Comparison of ENCODE assay signal across 8 cellular contexts in genomic region chr17:77096570-77097214, GRCh38. TPM values are rescaled to one million over a fixed set of nuclear protein-coding genes. Genes with fewer than 3 reads are reported as not detected.
DNase-seq lines count a peak whose midpoint lies in the region; TF ChIP-seq lines count a peak whose summit lies in the region.

No MANE protein-coding gene starts in this region.

- H3K9ac ChIP-seq in OCI-LY3 (ENCODE audit: low read length) = no peak overlapping the region

- H3K4me1 ChIP-seq in OCI-LY3 (ENCODE audit: low read length) (peaks cover 13% of the 10 kb centered on the region), uterus (peaks cover 10 to 22% of the 10 kb centered on the region in 2 donors)

- H3K36me3 ChIP-seq in OCI-LY3 (replicated peaks; ENCODE audit: low read depth, low read length) = peaks cover 58% of the 10 kb centered on the region
- H3K36me3 ChIP-seq in uterus = no peaks in the 10 kb centered on the region

- H3K27me3 ChIP-seq in OCI-LY3 (ENCODE audit: low read depth, low read length) (no peaks in the 10 kb centered on the region), uterus (no peaks in the 10 kb centered on the region)

- H3K4me3 ChIP-seq in OCI-LY3 (ENCODE audit: low read length) (no peak overlapping the region), uterus (no peak overlapping the region)

- peak; percentile 11 for DNase-seq in SIG-M5 treated with dmso at 0.1 percent for 504 hours (lab: John Stamatoyannopoulos, UW; ENCODE audit: unreplicated experiment)
- DNase-seq in SIG-M5 (lab: John Stamatoyannopoulos, UW) = no peak
- DNase-seq in dedifferentiated amniotic fluid mesenchymal stem cell (ENCODE audit: extremely low spot score) = peak; percentile 72
- DNase-seq in mesothelial cell of epicardium (ENCODE audit: low spot score in 2 of 2, unreplicated experiment in 2 of 2) = no peak
- DNase-seq in uterus = peak; percentile 60 to 78
- no peak for DNase-seq in stimulated activated CD4-positive, alpha-beta T cell treated with anti-CD3 and anti-CD28 coated beads, Interleukin-4, amount 100 ng/mL, for 1 hour
- DNase-seq in 8988T = no peak

- H3K4me1 Mint-ChIP-seq in mesothelial cell of epicardium = peaks cover 15% of the 10 kb centered on the region

- peak overlapping the region; percentile 54 for H3K27ac Mint-ChIP-seq in mesothelial cell of epicardium

- H3K9me3 ChIP-seq in OCI-LY3 (ENCODE audit: insufficient read depth, low read length) (no peaks in the 10 kb centered on the region), uterus (no peaks in the 10 kb centered on the region)

- peaks cover 26% of the 10 kb centered on the region for H3K36me3 Mint-ChIP-seq in mesothelial cell of epicardium

- H2AFZ ChIP-seq in OCI-LY3 (ENCODE audit: low read depth, low read length) = no peak overlapping the region

- H3K4me3 Mint-ChIP-seq in mesothelial cell of epicardium = no peak overlapping the region

- TF ChIP-seq POLR2A in uterus (IDR thresholded peaks at IDR 0.05) = no peak

- intact Hi-C loops in uterus (cut with DNase I; ENCODE audit: low total_unique reads) = no loop called here

- peaks cover 5% of the 10 kb centered on the region; the same call in 1 of the 2 replicates for H4K20me1 ChIP-seq in OCI-LY3 (ENCODE audit: insufficient read depth, low read length)

- H3K27ac ChIP-seq in OCI-LY3 (ENCODE audit: low read length) = no peak overlapping the region
- H3K27ac ChIP-seq in uterus = peak overlapping the region; percentile 86 to 89

- H3K27me3 Mint-ChIP-seq in mesothelial cell of epicardium (ENCODE audit: low read depth) = no peaks in the 10 kb centered on the region

- no peaks in the 10 kb centered on the region for H3K9me3 Mint-ChIP-seq in mesothelial cell of epicardium

- peak; percentile 65 for TF ChIP-seq CTCF in OCI-LY3 (IDR thresholded peaks at IDR 0.05; ENCODE audit: low read depth, low read length)
- TF ChIP-seq CTCF in mesothelial cell of epicardium (IDR thresholded peaks at IDR 0.05; ENCODE audit: unreplicated experiment) = peak; percentile 58
- TF ChIP-seq CTCF in uterus (IDR thresholded peaks at IDR 0.05) = peak; percentile 81 to 88 (median 84)

- no peak overlapping the region for H3K4me2 ChIP-seq in OCI-LY3 (ENCODE audit: low read length)

- H3K79me2 ChIP-seq in OCI-LY3 (ENCODE audit: low read length) = peaks cover 26% of the 10 kb centered on the region

RNA-seq across cellular contexts. Expression of gene SEC14L1, which starts 44.1 kb away (rescaled TPM):
- total RNA-seq in mesothelial cell of epicardium = 42.6 to 47.6 TPM (median 47.0 TPM) in 3 replicates
- 100 to 1,000 TPM in 1 of 4 donors, 10 to 100 TPM in 3; 38.2 to 128 (median 42.6) TPM for total RNA-seq in uterus

Comparison
In these comparisons a context has a peak if more than half of its experiments do, and no peak if none do; other contexts are left out.
1. DNase-seq: peak in SIG-M5 treated with dmso at 0.1 percent for 504 hours (single experiment), dedifferentiated amniotic fluid mesenchymal stem cell (single experiment) and uterus (2 of 2); none in SIG-M5 (single experiment), mesothelial cell of epicardium (0 of 2), stimulated activated CD4-positive, alpha-beta T cell treated with anti-CD3 and anti-CD28 coated beads, Interleukin-4, amount 100 ng/mL, for 1 hour (single experiment) and 8988T (single experiment).
2. Peak in every context shown above with its lines, with median percentiles within 50 percentile points of each other: CTCF ChIP-seq.